In genomic region chr16:89664238-89664637, GRCh38 we compare ENCODE assay signal across 3 cellular contexts. TPM values are rescaled to one million over a fixed set of nuclear protein-coding genes. Genes with fewer than 3 reads are reported as not detected.
"Had no signal": no experiment of that assay in that cellular context is flagged by ENCODE, and none has a peak within 500 bp of the region (broad histone marks: within the 10 kb centered on the region; RNA-seq: fewer than 3 reads in every experiment).

No MANE protein-coding gene starts in this region.

RNA-seq across cellular contexts. Expression of gene DPEP1, which starts 50.8 kb away (rescaled TPM):
- total RNA-seq: GM23248, H4, IMR-90 had no signal
- polyA plus RNA-seq: GM23248, IMR-90 had no signal
